Comparison of ENCODE assay signal across 1 cellular context in the genomic region with DNA sequence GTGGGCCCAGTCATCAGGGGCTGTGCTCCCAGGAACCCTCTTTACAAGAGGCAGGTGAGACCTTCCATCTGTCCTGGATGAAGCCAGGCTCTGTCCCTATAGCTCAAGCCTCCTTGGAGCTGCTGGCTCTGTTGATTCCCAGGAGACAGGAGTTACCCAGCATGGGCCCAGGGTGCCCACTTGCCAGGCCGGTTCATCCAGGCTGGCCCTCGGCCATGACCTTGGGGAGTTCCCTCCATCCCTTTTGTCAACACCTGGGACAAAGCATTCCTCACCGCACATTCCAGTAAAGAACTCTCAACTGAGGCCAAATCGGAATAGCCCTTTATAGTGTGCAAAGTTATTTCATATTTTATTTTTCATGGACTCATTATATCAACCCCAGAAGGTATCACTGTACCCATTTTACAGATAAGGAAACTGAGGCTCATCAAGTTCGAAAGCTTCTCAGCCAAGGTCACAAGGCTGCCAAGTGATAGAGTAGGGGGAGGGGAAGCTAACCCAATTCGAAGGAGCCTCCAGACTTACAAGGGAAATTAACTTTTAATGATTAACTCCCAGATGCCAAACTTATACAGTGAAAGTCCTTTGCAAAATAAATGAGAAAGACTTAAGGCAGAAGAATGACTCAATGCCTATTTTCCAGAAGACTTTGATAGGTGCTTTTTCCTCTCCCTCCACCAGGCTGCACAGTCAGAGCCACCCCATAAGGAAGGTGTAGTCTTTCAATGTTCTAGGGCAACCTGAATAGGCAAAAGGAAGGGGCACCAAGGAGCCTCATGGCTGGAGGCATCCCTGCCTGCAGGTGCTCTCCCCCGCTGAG.
TF ChIP-seq lines count a peak whose summit lies in the region.

No MANE protein-coding gene starts in this region.

TF ChIP-seq in K562, 482 proteins besides CTCF, POLR2A, EP300 and RAD21 (continues in another document):
- TF ChIP-seq NR2F6 (CRISPR knock-in tag; IDR thresholded peaks at IDR 0.05) (no peak), ESRRA (IDR thresholded peaks at IDR 0.05; ENCODE audit: borderline replicate concordance, low read depth) (peak; percentile 84), LCOR (CRISPR knock-in tag; IDR thresholded peaks at IDR 0.05) (no peak), EHMT2 (IDR thresholded peaks at IDR 0.05) (no peak), ZKSCAN3 (CRISPR knock-in tag; IDR thresholded peaks at IDR 0.05) (no peak), BRD4 (IDR thresholded peaks at IDR 0.05) (no peak), SMARCA5 (IDR thresholded peaks at IDR 0.05) (peak; percentile 59; the same call in 1 of the 2 replicates), FUS (optimal IDR thresholded peaks at IDR 0.05; ENCODE audit: low read depth, low read length) (no peak), KDM1A (IDR thresholded peaks at IDR 0.05) (peak; percentile 52 to 73; a peak in 3 of 4 replicates), SP2 (IDR thresholded peaks at IDR 0.05; ENCODE audit: extremely low read depth, low read depth, low read length, poor library complexity, severe bottlenecking) (no peak), ADNP (tag; IDR thresholded peaks at IDR 0.05) (peak; percentile 79), CHD4 (IDR thresholded peaks at IDR 0.05; ENCODE audit: insufficient read depth, insufficient replicate concordance, low read depth, low read length, poor library complexity, severe bottlenecking) (peak; percentile 50), SPI1 (IDR thresholded peaks at IDR 0.05; ENCODE audit: borderline replicate concordance, low read depth, low read length) (no peak), ZBTB1 (CRISPR knock-in tag; IDR thresholded peaks at IDR 0.05; ENCODE audit: borderline replicate concordance, low read depth) (no peak), PML (IDR thresholded peaks at IDR 0.05; ENCODE audit: low read length) (no peak), ZNF217 (CRISPR knock-in tag; IDR thresholded peaks at IDR 0.05) (no peak), ZNF212 (CRISPR knock-in tag; IDR thresholded peaks at IDR 0.05) (no peak), ZNF75A (CRISPR knock-in tag; IDR thresholded peaks at IDR 0.05) (no peak), ZNF79 (CRISPR knock-in tag; IDR thresholded peaks at IDR 0.05; ENCODE audit: low read depth) (no peak), RBM34 (IDR thresholded peaks at IDR 0.05; ENCODE audit: borderline replicate concordance, insufficient read depth, low read length) (no peak), RCOR1 (IDR thresholded peaks at IDR 0.05; ENCODE audit: borderline replicate concordance in 1 of 2, low read depth in 2 of 2, low read length in 2 of 2) (peak in 1 of 2 experiments; percentile 73; a peak in 2 of 4 replicates), BCOR (IDR thresholded peaks at IDR 0.05) (peak; percentile 88), ARID2 (IDR thresholded peaks at IDR 0.05) (no peak), CSDE1 (IDR thresholded peaks at IDR 0.05) (no peak), LEF1 (IDR thresholded peaks at IDR 0.05) (no peak), RBM25 (IDR thresholded peaks at IDR 0.05; ENCODE audit: low read depth, low read length, severe bottlenecking) (peak; percentile 97), HDAC2 (IDR thresholded peaks at IDR 0.05) (0 out of 2 replicates have a peak, but pooled peaks have one; percentile 33)
- TF ChIP-seq, protein P1, sequence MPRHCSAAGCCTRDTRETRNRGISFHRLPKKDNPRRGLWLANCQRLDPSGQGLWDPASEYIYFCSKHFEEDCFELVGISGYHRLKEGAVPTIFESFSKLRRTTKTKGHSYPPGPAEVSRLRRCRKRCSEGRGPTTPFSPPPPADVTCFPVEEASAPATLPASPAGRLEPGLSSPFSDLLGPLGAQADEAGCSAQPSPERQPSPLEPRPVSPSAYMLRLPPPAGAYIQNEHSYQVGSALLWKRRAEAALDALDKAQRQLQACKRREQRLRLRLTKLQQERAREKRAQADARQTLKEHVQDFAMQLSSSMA (CRISPR knock-in tag; IDR thresholded peaks at IDR 0.05) = no peak
- TF ChIP-seq, protein P2, sequence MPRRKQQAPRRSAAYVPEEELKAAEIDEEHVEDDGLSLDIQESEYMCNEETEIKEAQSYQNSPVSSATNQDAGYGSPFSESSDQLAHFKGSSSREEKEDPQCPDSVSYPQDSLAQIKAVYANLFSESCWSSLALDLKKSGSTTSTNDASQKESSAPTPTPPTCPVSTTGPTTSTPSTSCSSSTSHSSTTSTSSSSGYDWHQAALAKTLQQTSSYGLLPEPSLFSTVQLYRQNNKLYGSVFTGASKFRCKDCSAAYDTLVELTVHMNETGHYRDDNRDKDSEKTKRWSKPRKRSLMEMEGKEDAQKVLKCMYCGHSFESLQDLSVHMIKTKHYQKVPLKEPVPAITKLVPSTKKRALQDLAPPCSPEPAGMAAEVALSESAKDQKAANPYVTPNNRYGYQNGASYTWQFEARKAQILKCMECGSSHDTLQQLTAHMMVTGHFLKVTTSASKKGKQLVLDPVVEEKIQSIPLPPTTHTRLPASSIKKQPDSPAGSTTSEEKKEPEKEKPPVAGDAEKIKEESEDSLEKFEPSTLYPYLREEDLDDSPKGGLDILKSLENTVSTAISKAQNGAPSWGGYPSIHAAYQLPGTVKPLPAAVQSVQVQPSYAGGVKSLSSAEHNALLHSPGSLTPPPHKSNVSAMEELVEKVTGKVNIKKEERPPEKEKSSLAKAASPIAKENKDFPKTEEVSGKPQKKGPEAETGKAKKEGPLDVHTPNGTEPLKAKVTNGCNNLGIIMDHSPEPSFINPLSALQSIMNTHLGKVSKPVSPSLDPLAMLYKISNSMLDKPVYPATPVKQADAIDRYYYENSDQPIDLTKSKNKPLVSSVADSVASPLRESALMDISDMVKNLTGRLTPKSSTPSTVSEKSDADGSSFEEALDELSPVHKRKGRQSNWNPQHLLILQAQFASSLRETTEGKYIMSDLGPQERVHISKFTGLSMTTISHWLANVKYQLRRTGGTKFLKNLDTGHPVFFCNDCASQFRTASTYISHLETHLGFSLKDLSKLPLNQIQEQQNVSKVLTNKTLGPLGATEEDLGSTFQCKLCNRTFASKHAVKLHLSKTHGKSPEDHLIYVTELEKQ (CRISPR knock-in tag; IDR thresholded peaks at IDR 0.05) = no peak
- TF ChIP-seq, protein P3, sequence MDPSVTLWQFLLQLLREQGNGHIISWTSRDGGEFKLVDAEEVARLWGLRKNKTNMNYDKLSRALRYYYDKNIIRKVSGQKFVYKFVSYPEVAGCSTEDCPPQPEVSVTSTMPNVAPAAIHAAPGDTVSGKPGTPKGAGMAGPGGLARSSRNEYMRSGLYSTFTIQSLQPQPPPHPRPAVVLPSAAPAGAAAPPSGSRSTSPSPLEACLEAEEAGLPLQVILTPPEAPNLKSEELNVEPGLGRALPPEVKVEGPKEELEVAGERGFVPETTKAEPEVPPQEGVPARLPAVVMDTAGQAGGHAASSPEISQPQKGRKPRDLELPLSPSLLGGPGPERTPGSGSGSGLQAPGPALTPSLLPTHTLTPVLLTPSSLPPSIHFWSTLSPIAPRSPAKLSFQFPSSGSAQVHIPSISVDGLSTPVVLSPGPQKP (CRISPR knock-in tag; IDR thresholded peaks at IDR 0.05) = no peak
- TF ChIP-seq, protein P4, sequence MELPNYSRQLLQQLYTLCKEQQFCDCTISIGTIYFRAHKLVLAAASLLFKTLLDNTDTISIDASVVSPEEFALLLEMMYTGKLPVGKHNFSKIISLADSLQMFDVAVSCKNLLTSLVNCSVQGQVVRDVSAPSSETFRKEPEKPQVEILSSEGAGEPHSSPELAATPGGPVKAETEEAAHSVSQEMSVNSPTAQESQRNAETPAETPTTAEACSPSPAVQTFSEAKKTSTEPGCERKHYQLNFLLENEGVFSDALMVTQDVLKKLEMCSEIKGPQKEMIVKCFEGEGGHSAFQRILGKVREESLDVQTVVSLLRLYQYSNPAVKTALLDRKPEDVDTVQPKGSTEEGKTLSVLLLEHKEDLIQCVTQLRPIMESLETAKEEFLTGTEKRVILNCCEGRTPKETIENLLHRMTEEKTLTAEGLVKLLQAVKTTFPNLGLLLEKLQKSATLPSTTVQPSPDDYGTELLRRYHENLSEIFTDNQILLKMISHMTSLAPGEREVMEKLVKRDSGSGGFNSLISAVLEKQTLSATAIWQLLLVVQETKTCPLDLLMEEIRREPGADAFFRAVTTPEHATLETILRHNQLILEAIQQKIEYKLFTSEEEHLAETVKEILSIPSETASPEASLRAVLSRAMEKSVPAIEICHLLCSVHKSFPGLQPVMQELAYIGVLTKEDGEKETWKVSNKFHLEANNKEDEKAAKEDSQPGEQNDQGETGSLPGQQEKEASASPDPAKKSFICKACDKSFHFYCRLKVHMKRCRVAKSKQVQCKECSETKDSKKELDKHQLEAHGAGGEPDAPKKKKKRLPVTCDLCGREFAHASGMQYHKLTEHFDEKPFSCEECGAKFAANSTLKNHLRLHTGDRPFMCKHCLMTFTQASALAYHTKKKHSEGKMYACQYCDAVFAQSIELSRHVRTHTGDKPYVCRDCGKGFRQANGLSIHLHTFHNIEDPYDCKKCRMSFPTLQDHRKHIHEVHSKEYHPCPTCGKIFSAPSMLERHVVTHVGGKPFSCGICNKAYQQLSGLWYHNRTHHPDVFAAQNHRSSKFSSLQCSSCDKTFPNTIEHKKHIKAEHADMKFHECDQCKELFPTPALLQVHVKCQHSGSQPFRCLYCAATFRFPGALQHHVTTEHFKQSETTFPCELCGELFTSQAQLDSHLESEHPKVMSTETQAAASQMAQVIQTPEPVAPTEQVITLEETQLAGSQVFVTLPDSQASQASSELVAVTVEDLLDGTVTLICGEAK (IDR thresholded peaks at IDR 0.05) = no peak
- TF ChIP-seq, protein P4 (CRISPR knock-in tag; IDR thresholded peaks at IDR 0.05) = no peak
- TF ChIP-seq, protein P5, sequence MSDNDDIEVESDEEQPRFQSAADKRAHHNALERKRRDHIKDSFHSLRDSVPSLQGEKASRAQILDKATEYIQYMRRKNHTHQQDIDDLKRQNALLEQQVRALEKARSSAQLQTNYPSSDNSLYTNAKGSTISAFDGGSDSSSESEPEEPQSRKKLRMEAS (CRISPR knock-in tag; IDR thresholded peaks at IDR 0.05) = no peak
- TF ChIP-seq, protein P6, sequence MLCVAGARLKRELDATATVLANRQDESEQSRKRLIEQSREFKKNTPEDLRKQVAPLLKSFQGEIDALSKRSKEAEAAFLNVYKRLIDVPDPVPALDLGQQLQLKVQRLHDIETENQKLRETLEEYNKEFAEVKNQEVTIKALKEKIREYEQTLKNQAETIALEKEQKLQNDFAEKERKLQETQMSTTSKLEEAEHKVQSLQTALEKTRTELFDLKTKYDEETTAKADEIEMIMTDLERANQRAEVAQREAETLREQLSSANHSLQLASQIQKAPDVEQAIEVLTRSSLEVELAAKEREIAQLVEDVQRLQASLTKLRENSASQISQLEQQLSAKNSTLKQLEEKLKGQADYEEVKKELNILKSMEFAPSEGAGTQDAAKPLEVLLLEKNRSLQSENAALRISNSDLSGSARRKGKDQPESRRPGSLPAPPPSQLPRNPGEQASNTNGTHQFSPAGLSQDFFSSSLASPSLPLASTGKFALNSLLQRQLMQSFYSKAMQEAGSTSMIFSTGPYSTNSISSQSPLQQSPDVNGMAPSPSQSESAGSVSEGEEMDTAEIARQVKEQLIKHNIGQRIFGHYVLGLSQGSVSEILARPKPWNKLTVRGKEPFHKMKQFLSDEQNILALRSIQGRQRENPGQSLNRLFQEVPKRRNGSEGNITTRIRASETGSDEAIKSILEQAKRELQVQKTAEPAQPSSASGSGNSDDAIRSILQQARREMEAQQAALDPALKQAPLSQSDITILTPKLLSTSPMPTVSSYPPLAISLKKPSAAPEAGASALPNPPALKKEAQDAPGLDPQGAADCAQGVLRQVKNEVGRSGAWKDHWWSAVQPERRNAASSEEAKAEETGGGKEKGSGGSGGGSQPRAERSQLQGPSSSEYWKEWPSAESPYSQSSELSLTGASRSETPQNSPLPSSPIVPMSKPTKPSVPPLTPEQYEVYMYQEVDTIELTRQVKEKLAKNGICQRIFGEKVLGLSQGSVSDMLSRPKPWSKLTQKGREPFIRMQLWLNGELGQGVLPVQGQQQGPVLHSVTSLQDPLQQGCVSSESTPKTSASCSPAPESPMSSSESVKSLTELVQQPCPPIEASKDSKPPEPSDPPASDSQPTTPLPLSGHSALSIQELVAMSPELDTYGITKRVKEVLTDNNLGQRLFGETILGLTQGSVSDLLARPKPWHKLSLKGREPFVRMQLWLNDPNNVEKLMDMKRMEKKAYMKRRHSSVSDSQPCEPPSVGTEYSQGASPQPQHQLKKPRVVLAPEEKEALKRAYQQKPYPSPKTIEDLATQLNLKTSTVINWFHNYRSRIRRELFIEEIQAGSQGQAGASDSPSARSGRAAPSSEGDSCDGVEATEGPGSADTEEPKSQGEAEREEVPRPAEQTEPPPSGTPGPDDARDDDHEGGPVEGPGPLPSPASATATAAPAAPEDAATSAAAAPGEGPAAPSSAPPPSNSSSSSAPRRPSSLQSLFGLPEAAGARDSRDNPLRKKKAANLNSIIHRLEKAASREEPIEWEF (CRISPR knock-in tag; IDR thresholded peaks at IDR 0.05) = no peak
- TF ChIP-seq, protein P7, sequence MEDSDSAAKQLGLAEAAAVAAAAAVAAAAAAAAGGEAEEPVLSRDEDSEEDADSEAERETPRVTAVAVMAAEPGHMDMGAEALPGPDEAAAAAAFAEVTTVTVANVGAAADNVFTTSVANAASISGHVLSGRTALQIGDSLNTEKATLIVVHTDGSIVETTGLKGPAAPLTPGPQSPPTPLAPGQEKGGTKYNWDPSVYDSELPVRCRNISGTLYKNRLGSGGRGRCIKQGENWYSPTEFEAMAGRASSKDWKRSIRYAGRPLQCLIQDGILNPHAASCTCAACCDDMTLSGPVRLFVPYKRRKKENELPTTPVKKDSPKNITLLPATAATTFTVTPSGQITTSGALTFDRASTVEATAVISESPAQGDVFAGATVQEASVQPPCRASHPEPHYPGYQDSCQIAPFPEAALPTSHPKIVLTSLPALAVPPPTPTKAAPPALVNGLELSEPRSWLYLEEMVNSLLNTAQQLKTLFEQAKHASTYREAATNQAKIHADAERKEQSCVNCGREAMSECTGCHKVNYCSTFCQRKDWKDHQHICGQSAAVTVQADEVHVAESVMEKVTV (CRISPR knock-in tag; IDR thresholded peaks at IDR 0.05) = no peak
